Comparison of ENCODE assay signal across 19 cellular contexts in the genomic region with DNA sequence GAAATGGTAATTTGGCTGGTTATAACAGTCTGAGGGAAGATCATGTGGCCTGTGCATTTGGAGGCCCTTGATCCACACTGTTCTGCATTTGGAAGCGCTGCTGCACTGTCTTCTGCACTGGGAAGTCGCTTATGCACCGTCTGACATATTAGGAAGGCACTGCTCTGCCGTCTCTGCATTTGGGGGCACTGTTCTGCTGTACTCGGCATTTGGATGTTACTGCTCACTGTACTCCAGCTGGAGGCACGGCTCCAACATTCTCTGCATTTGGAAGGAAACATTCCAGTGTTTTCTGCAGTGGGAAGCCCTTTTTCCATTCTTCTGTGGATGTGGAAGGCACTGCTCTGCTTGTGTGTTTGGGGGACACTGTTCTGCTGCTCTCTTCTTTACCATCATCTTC. TPM values are rescaled to one million over a fixed set of nuclear protein-coding genes. Genes with fewer than 3 reads are reported as not detected.
DNase-seq lines count a peak whose midpoint lies in the region; ATAC-seq and TF ChIP-seq lines count a peak whose summit lies in the region.
"Had no signal": no experiment of that assay in that cellular context is flagged by ENCODE, and none has a peak within 500 bp of the region (broad histone marks: within the 10 kb centered on the region; RNA-seq: fewer than 3 reads in every experiment).

No MANE protein-coding gene starts in this region.

- no peak for ATAC-seq in activated CD8-positive, alpha-beta T cell treated with anti-CD3 and anti-CD28 coated beads, Interleukin-2, amount 10 ng/mL, durations not matched to agents 7 days and 5 days
- ATAC-seq in activated CD8-positive, alpha-beta T cell treated with anti-CD3 and anti-CD28 coated beads for 36 hours, result no peak
- ATAC-seq in HG03565 (IDR thresholded peaks at IDR 0.05; ENCODE audit: unreplicated experiment), result no peak
- ATAC-seq: left lobe of liver had no signal

- WGBS in prostate gland, result 29% methylated on average over 6 of the region's 6 CpGs

- H3K36me3 Mint-ChIP-seq in activated CD8-positive, alpha-beta T cell treated with anti-CD3 and anti-CD28 coated beads, Interleukin-2, amount 10 ng/mL, durations not matched to agents 7 days and 5 days (ENCODE audit: low read depth), result no peaks in the 10 kb centered on the region
- no peaks in the 10 kb centered on the region for H3K36me3 Mint-ChIP-seq in activated CD8-positive, alpha-beta T cell treated with anti-CD3 and anti-CD28 coated beads for 36 hours (ENCODE audit: low read depth)

- TF ChIP-seq CTCF in activated CD8-positive, alpha-beta T cell treated with anti-CD3 and anti-CD28 coated beads for 36 hours (IDR thresholded peaks at IDR 0.05), result no peak
- TF ChIP-seq CTCF in prostate gland (IDR thresholded peaks at IDR 0.05), result no peak

- CTCF ChIA-PET in activated CD8-positive, alpha-beta T cell treated with anti-CD3 and anti-CD28 coated beads, Interleukin-2, amount 10 ng/mL, durations not matched to agents 7 days and 5 days (lab: Charles Lee), result no interaction called here
- CTCF ChIA-PET in activated CD8-positive, alpha-beta T cell treated with anti-CD3 and anti-CD28 coated beads for 36 hours (lab: Charles Lee), result no interaction called here

- DNase-seq in activated CD8-positive, alpha-beta T cell treated with anti-CD3 and anti-CD28 coated beads, Interleukin-2, amount 10 ng/mL, durations not matched to agents 7 days and 5 days, result peak; percentile 3
- no peak for DNase-seq in activated CD8-positive, alpha-beta T cell treated with anti-CD3 and anti-CD28 coated beads for 36 hours
- peak in 34 of 56 donors; percentile 8 to 70 (median 30) for DNase-seq in amygdala (lab: John Stamatoyannopoulos, UW)
- DNase-seq in hypothalamus (lab: John Stamatoyannopoulos, UW), result peak in 28 of 51 donors; percentile 6 to 60 (median 31)
- DNase-seq in substantia nigra (lab: John Stamatoyannopoulos, UW), result peak in 24 of 49 donors; percentile 5 to 54 (median 22)
- no peak for DNase-seq in NCI-H2029 treated with DMSO at 0.1 percent for 48 hours (lab: John Stamatoyannopoulos, UW)
- DNase-seq in prostate gland (ENCODE audit: low spot score), result no peak
- DNase-seq: activated CD4-positive, alpha-beta T cell treated with anti-CD3 and anti-CD28 coated beads, Interleukin-2, amount 10 ng/mL, durations not matched to agents 7 days and 5 days; colonic mucosa; erythroblast; naive B cell; NCI-H2081 treated with DMSO at 0.1 percent for 48 hours; SIG-M5; T1000; trophoblast cell had no signal

- TF ChIP-seq POLR2A in prostate gland (IDR thresholded peaks at IDR 0.05), result no peak

- H3K4me3 Mint-ChIP-seq in activated CD8-positive, alpha-beta T cell treated with anti-CD3 and anti-CD28 coated beads, Interleukin-2, amount 10 ng/mL, durations not matched to agents 7 days and 5 days, result no peak overlapping the region
- H3K4me3 Mint-ChIP-seq in activated CD8-positive, alpha-beta T cell treated with anti-CD3 and anti-CD28 coated beads for 36 hours, result no peak overlapping the region
- H3K4me3 Mint-ChIP-seq: activated CD4-positive, alpha-beta T cell treated with anti-CD3 and anti-CD28 coated beads, Interleukin-2, amount 10 ng/mL, durations not matched to agents 7 days and 5 days; naive B cell had no signal

- peaks cover 2% of the 10 kb centered on the region for H3K27me3 Mint-ChIP-seq in activated CD8-positive, alpha-beta T cell treated with anti-CD3 and anti-CD28 coated beads, Interleukin-2, amount 10 ng/mL, durations not matched to agents 7 days and 5 days (ENCODE audit: low read depth)
- peaks cover 1% of the 10 kb centered on the region for H3K27me3 Mint-ChIP-seq in activated CD8-positive, alpha-beta T cell treated with anti-CD3 and anti-CD28 coated beads for 36 hours
- H3K27me3 Mint-ChIP-seq: activated CD4-positive, alpha-beta T cell treated with anti-CD3 and anti-CD28 coated beads, Interleukin-2, amount 10 ng/mL, durations not matched to agents 7 days and 5 days had no signal

- H3K36me3 ChIP-seq in prostate gland, result no peaks in the 10 kb centered on the region
- H3K36me3 ChIP-seq: colonic mucosa, right atrium auricular region had no signal

- H3K9me3 ChIP-seq in prostate gland, result no peaks in the 10 kb centered on the region
- H3K9me3 ChIP-seq: colonic mucosa, right atrium auricular region had no signal

- H3K4me1 Mint-ChIP-seq in activated CD8-positive, alpha-beta T cell treated with anti-CD3 and anti-CD28 coated beads, Interleukin-2, amount 10 ng/mL, durations not matched to agents 7 days and 5 days (ENCODE audit: low read depth), result no peaks in the 10 kb centered on the region
- H3K4me1 Mint-ChIP-seq in activated CD8-positive, alpha-beta T cell treated with anti-CD3 and anti-CD28 coated beads for 36 hours (ENCODE audit: low read depth), result no peaks in the 10 kb centered on the region
- H3K4me1 Mint-ChIP-seq: activated CD4-positive, alpha-beta T cell treated with anti-CD3 and anti-CD28 coated beads, Interleukin-2, amount 10 ng/mL, durations not matched to agents 7 days and 5 days; naive B cell had no signal

- no peaks in the 10 kb centered on the region for H3K27me3 ChIP-seq in prostate gland (replicated peaks; ENCODE audit: insufficient read depth)
- H3K27me3 ChIP-seq: colonic mucosa, hepatocyte, right atrium auricular region had no signal

- intact Hi-C loops in activated CD8-positive, alpha-beta T cell treated with anti-CD3 and anti-CD28 coated beads for 36 hours (cut with micrococcal nuclease), result no loop called here
- intact Hi-C loops in prostate gland (cut with DNase I), result no loop called here

- H3K27ac Mint-ChIP-seq in activated CD8-positive, alpha-beta T cell treated with anti-CD3 and anti-CD28 coated beads, Interleukin-2, amount 10 ng/mL, durations not matched to agents 7 days and 5 days, result no peak overlapping the region
- H3K27ac Mint-ChIP-seq in activated CD8-positive, alpha-beta T cell treated with anti-CD3 and anti-CD28 coated beads for 36 hours, result no peak overlapping the region
- H3K27ac Mint-ChIP-seq: activated CD4-positive, alpha-beta T cell treated with anti-CD3 and anti-CD28 coated beads, Interleukin-2, amount 10 ng/mL, durations not matched to agents 7 days and 5 days had no signal

- H3K4me1 ChIP-seq in prostate gland (replicated peaks), result no peaks in the 10 kb centered on the region
- H3K4me1 ChIP-seq: colonic mucosa, right atrium auricular region had no signal

- H3K27ac ChIP-seq in substantia nigra (ENCODE audit: low read depth, low read length, poor library complexity, severe bottlenecking), result peak overlapping the region; percentile 66
- no peak overlapping the region for H3K27ac ChIP-seq in prostate gland
- H3K27ac ChIP-seq: colonic mucosa, hepatocyte, right atrium auricular region had no signal

- H3K9me3 Mint-ChIP-seq in activated CD8-positive, alpha-beta T cell treated with anti-CD3 and anti-CD28 coated beads, Interleukin-2, amount 10 ng/mL, durations not matched to agents 7 days and 5 days (ENCODE audit: insufficient read depth), result no peaks in the 10 kb centered on the region
- H3K9me3 Mint-ChIP-seq in activated CD8-positive, alpha-beta T cell treated with anti-CD3 and anti-CD28 coated beads for 36 hours, result no peaks in the 10 kb centered on the region
- H3K9me3 Mint-ChIP-seq: activated CD4-positive, alpha-beta T cell treated with anti-CD3 and anti-CD28 coated beads, Interleukin-2, amount 10 ng/mL, durations not matched to agents 7 days and 5 days had no signal

- no peak overlapping the region for H3K4me3 ChIP-seq in prostate gland
- H3K4me3 ChIP-seq: colonic mucosa, hepatocyte, right atrium auricular region had no signal

- POLR2A ChIA-PET in activated CD8-positive, alpha-beta T cell treated with anti-CD3 and anti-CD28 coated beads, Interleukin-2, amount 10 ng/mL, durations not matched to agents 7 days and 5 days (lab: Charles Lee), result no interaction called here
- POLR2A ChIA-PET in activated CD8-positive, alpha-beta T cell treated with anti-CD3 and anti-CD28 coated beads for 36 hours (lab: Charles Lee), result no interaction called here

RNA-seq across cellular contexts. Expression of gene PROM2, which starts 9.6 kb away (rescaled TPM):
- total RNA-seq in activated CD8-positive, alpha-beta T cell treated with anti-CD3 and anti-CD28 coated beads, Interleukin-2, amount 10 ng/mL, durations not matched to agents 7 days and 5 days, result under 1 TPM; 0.34 to 0.47 TPM
- total RNA-seq in activated CD8-positive, alpha-beta T cell treated with anti-CD3 and anti-CD28 coated beads for 36 hours, result 1 to 10 TPM in 1 of 2 experiments, under 1 TPM in 1; 0.47 to 1.2 TPM
- 10 to 100 TPM; 43.4 to 80.1 TPM for total RNA-seq in prostate gland

RNA-seq across cellular contexts. Expression of gene KCNIP3, which starts 32.5 kb away (rescaled TPM):
- total RNA-seq in activated CD8-positive, alpha-beta T cell treated with anti-CD3 and anti-CD28 coated beads, Interleukin-2, amount 10 ng/mL, durations not matched to agents 7 days and 5 days, result not detected
- total RNA-seq in activated CD8-positive, alpha-beta T cell treated with anti-CD3 and anti-CD28 coated beads for 36 hours, result not detected
- 10 to 100 TPM in 1 of 2 donors, 1 to 10 TPM in 1; 5.1 to 63.8 TPM for total RNA-seq in prostate gland
- total RNA-seq: activated CD4-positive, alpha-beta T cell treated with anti-CD3 and anti-CD28 coated beads, Interleukin-2, amount 10 ng/mL, durations not matched to agents 7 days and 5 days had no signal

RNA-seq across cellular contexts. Expression of gene ZNF892, which starts 57.3 kb away (rescaled TPM):
- 1 to 10 TPM; 3.8 to 3.9 TPM for total RNA-seq in activated CD8-positive, alpha-beta T cell treated with anti-CD3 and anti-CD28 coated beads, Interleukin-2, amount 10 ng/mL, durations not matched to agents 7 days and 5 days
- total RNA-seq in activated CD8-positive, alpha-beta T cell treated with anti-CD3 and anti-CD28 coated beads for 36 hours, result 1 to 10 TPM; 2.9 to 3.3 TPM
- 1 to 10 TPM; 4.6 to 4.8 TPM for total RNA-seq in prostate gland

Comparison
In these comparisons a context has a peak if more than half of its experiments do, and no peak if none do; other contexts are left out.
1. DNase-seq: peak in activated CD8-positive, alpha-beta T cell treated with anti-CD3 and anti-CD28 coated beads, Interleukin-2, amount 10 ng/mL, durations not matched to agents 7 days and 5 days (single experiment), amygdala (34 of 56) and hypothalamus (28 of 51); none in activated CD8-positive, alpha-beta T cell treated with anti-CD3 and anti-CD28 coated beads for 36 hours (single experiment), NCI-H2029 treated with DMSO at 0.1 percent for 48 hours (single experiment) and prostate gland (single experiment).
2. RNA of gene PROM2, which starts 9.6 kb away (total RNA-seq): 43.4 to 80.1 TPM in prostate gland; 0.47 to 1.2 TPM in activated CD8-positive, alpha-beta T cell treated with anti-CD3 and anti-CD28 coated beads for 36 hours and 0.34 to 0.47 TPM in activated CD8-positive, alpha-beta T cell treated with anti-CD3 and anti-CD28 coated beads, Interleukin-2, amount 10 ng/mL, durations not matched to agents 7 days and 5 days; every median in the first group is over 10 times any median in the second.
3. RNA of gene KCNIP3, which starts 32.5 kb away (total RNA-seq): 5.1 to 63.8 TPM in prostate gland; not detected in activated CD8-positive, alpha-beta T cell treated with anti-CD3 and anti-CD28 coated beads, Interleukin-2, amount 10 ng/mL, durations not matched to agents 7 days and 5 days and not detected in activated CD8-positive, alpha-beta T cell treated with anti-CD3 and anti-CD28 coated beads for 36 hours; every median in the first group is over 4 times any median in the second.